ENCODE assay signal across 8 cellular contexts in the genomic region with DNA sequence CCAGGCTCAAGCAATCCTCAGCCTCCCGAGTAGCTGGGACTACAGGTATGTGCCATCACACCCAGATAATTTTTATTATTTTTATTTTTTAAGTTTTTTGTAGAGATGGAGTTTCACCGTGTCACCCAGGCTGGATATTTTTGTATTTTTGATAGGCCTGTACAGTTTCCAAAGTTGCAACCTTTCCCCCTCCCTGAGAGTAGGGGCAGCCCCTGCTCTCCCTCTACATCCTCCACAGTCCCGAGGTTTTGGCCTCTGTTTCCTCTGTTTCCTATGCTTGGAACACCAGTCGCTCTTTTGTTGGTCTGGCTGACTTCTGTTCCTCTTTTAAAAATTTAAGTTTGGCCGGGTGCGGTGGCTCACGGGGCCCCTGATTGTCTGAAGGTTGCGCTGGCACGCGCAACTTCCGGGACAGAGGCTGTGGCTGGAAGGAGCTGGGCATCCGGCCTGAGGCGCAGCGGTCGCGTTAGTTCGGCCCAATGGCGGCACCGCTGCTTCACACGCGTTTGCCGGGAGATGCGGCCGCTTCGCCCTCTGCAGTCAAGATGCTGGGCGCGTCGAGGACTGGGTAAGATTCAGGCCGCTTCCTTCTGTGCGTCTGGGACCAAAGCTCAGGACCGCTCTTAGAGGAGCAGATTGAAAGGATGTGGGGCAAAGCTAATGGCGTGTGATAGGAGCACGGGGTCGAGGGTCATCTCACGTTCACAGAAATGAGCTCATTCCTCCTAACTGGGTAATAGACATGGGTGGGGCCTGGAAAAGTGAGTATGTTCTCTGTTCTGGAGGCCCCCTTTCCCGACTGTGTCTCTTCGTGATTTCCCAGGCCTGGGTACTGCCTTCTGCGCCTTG.
A peak's percentile ranks its signal among the peaks of the same experiment; 100 is the strongest.
DNase-seq lines count a peak whose midpoint lies in the region; ATAC-seq lines count a peak whose summit lies in the region.
"Not testable (repeated sequence)": the region's sequence is repeated elsewhere in the genome, so short reads cannot be mapped to it uniquely, and the experiment has no call there.

No MANE protein-coding gene starts in this region.

- peak overlapping the region; percentile 71 for H3K4me3 ChIP-seq in CD4-positive, CD25-positive, alpha-beta regulatory T cell (ENCODE audit: low read depth, low read length)

- peaks cover 8 to 38% (median 23%) of the 10 kb centered on the region in 4 donors for H3K4me1 Mint-ChIP-seq in CD4-positive, CD25-positive, alpha-beta regulatory T cell

- peak overlapping the region; percentile 97 to 100 (median 99) for H3K27ac Mint-ChIP-seq in CD4-positive, CD25-positive, alpha-beta regulatory T cell

- not testable (repeated sequence) for H3K4me1 ChIP-seq in CD4-positive, CD25-positive, alpha-beta regulatory T cell (ENCODE audit: control insufficient read depth, insufficient read depth, low read length, poor library complexity, severe bottlenecking)

- H3K36me3 ChIP-seq in CD4-positive, CD25-positive, alpha-beta regulatory T cell (ENCODE audit: control insufficient read depth, insufficient read depth, low read length), result not testable (repeated sequence)

- H3K27me3 Mint-ChIP-seq in CD4-positive, CD25-positive, alpha-beta regulatory T cell, result not testable (repeated sequence)

- peak overlapping the region; percentile 92 to 98 (median 94) for H3K4me3 Mint-ChIP-seq in CD4-positive, CD25-positive, alpha-beta regulatory T cell

- not testable (repeated sequence) for H3K27me3 ChIP-seq in CD4-positive, CD25-positive, alpha-beta regulatory T cell (ENCODE audit: control insufficient read depth, insufficient read depth, low read length)

- peak overlapping the region; percentile 74 for H3K27ac ChIP-seq in CD4-positive, CD25-positive, alpha-beta regulatory T cell (ENCODE audit: insufficient read depth, low read length, poor library complexity, severe bottlenecking)

- ATAC-seq in CD4-positive, CD25-positive, alpha-beta regulatory T cell (ENCODE audit: low read depth in 2 of 2), result peak; percentile 75 to 84
- ATAC-seq in GM19438 (IDR thresholded peaks at IDR 0.05; ENCODE audit: low read depth, unreplicated experiment) (peak; percentile 82), HG03139 (IDR thresholded peaks at IDR 0.05; ENCODE audit: unreplicated experiment) (peak; percentile 89)

- not testable (repeated sequence) for H3K9me3 ChIP-seq in CD4-positive, CD25-positive, alpha-beta regulatory T cell (ENCODE audit: control insufficient read depth in 2 of 2, low read length in 2 of 2)

- peak; percentile 20 to 72 (median 38) for DNase-seq in CD4-positive, CD25-positive, alpha-beta regulatory T cell
- DNase-seq in T-helper 1 cell, result peak in 3 of 5 donors; percentile 17 to 69 (median 21)
- DNase-seq in activated effector memory CD4-positive, alpha-beta T cell treated with Interleukin-2 at 50 U/mL for 16 hours, result peak; percentile 32
- peak; percentile 35 for DNase-seq in fibroblast of gingiva (ENCODE audit: low read depth)
- DNase-seq in mucosa of gallbladder (ENCODE audit: low spot score), result peak; percentile 23
- DNase-seq in stimulated activated CD8-positive, alpha-beta memory T cell treated with anti-CD3 and anti-CD28 coated beads, Interleukin-4, amount 100 ng/mL, for 24 hours (ENCODE audit: low read depth), result peak; percentile 8

- H3K9me3 Mint-ChIP-seq in CD4-positive, CD25-positive, alpha-beta regulatory T cell, result not testable (repeated sequence)

- H3K36me3 Mint-ChIP-seq in CD4-positive, CD25-positive, alpha-beta regulatory T cell, result not testable (repeated sequence)

Comparison
In these comparisons a context has a peak if more than half of its experiments do, and no peak if none do; other contexts are left out.
1. Peak in every context shown above with its lines: DNase-seq, ATAC-seq, H3K4me3 ChIP-seq and H3K27ac ChIP-seq.